In genomic region chr7:27459021-27459728, GRCh38 we compare ENCODE assay signal across 1 cellular context.
TF ChIP-seq lines count a peak whose summit lies in the region.

No MANE protein-coding gene starts in this region.

TF ChIP-seq in WTC11, 78 proteins besides CTCF, POLR2A, EP300 and RAD21 (continued from another document):
- no peak for TF ChIP-seq E2F1 (CRISPR knock-in tag; IDR thresholded peaks at IDR 0.05)
- TF ChIP-seq E2F5 (CRISPR knock-in tag; IDR thresholded peaks at IDR 0.05), result no peak
- no peak for TF ChIP-seq USF1 (CRISPR knock-in tag; IDR thresholded peaks at IDR 0.05)
- TF ChIP-seq ESRRA (CRISPR knock-in tag; IDR thresholded peaks at IDR 0.05; ENCODE audit: borderline replicate concordance), result no peak
- no peak for TF ChIP-seq MAX (CRISPR knock-in tag; IDR thresholded peaks at IDR 0.05)
- no peak for TF ChIP-seq MYBL2 (CRISPR knock-in tag; IDR thresholded peaks at IDR 0.05)
- no peak for TF ChIP-seq GTF2I (CRISPR knock-in tag; conservative IDR thresholded peaks at IDR 0.05)
- no peak for TF ChIP-seq PRRX2 (CRISPR knock-in tag; IDR thresholded peaks at IDR 0.05)
- no peak for TF ChIP-seq PREB (CRISPR knock-in tag; IDR thresholded peaks at IDR 0.05; ENCODE audit: borderline replicate concordance)
- no peak for TF ChIP-seq GABPB1 (CRISPR knock-in tag; IDR thresholded peaks at IDR 0.05)
- no peak for TF ChIP-seq ARID4B (CRISPR knock-in tag; IDR thresholded peaks at IDR 0.05; ENCODE audit: borderline replicate concordance)
- TF ChIP-seq MLX (CRISPR knock-in tag; IDR thresholded peaks at IDR 0.05), result no peak
- TF ChIP-seq ZNF317 (CRISPR knock-in tag; IDR thresholded peaks at IDR 0.05; ENCODE audit: borderline replicate concordance, low read depth), result no peak
- TF ChIP-seq E2F4 (CRISPR knock-in tag; IDR thresholded peaks at IDR 0.05; ENCODE audit: borderline replicate concordance, low read depth), result no peak
- TF ChIP-seq ZBTB21 (CRISPR knock-in tag; IDR thresholded peaks at IDR 0.05; ENCODE audit: borderline replicate concordance), result no peak
